In the genomic region with DNA sequence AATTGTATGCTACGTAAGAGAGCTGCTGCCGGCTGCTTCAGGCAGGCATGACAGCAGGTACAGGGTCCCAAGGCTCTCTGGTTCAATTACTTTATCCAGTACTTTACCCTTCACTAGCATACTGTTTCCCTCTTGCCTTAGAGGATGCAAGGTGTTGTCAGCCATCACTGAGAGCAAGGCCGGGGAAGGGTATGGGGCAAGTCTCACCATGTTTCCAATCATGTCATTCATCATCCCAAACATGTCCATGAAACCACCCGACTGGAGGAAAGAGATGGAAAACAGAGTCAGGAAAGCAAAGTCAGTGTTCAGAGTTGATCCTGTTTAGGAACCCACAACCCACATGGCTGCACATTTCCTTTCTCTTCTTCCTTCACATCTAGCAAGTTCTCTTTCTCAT, we compare ENCODE assay signal across 16 cellular contexts. TPM values are rescaled to one million over a fixed set of nuclear protein-coding genes. Genes with fewer than 3 reads are reported as not detected.
A peak's percentile ranks its signal among the peaks of the same experiment; 100 is the strongest.
DNase-seq lines count a peak whose midpoint lies in the region; ATAC-seq and TF ChIP-seq lines count a peak whose summit lies in the region.
"Had no signal": no experiment of that assay in that cellular context is flagged by ENCODE, and none has a peak within 500 bp of the region (broad histone marks: within the 10 kb centered on the region; RNA-seq: fewer than 3 reads in every experiment).

No MANE protein-coding gene starts in this region.

- ATAC-seq in stimulated activated naive B cell treated with anti-CD40 and anti-IgM and Interleukin-4, amounts not matched to agents 10 μg/mL and 1 μg/mL and 100 μg/mL, for 72 hours (replicated peaks), result no peak
- ATAC-seq in GM21737 (IDR thresholded peaks at IDR 0.05; ENCODE audit: unreplicated experiment), result no peak
- no peak for ATAC-seq in HG03342 (IDR thresholded peaks at IDR 0.05; ENCODE audit: unreplicated experiment)
- ATAC-seq in heart left ventricle, result no peak
- ATAC-seq: CD8-positive, alpha-beta T cell had no signal

- H3K36me3 ChIP-seq in heart left ventricle, result peaks cover 0 to 56% (median 53%) of the 10 kb centered on the region in 9 donors

- TF ChIP-seq CTCF in epithelial cell of esophagus (IDR thresholded peaks at IDR 0.05; ENCODE audit: insufficient read depth, low read depth, low read length, missing control alignments), result no peak
- no peak for TF ChIP-seq CTCF in heart left ventricle (IDR thresholded peaks at IDR 0.05)

- H3K27ac ChIP-seq in heart left ventricle, result no peak overlapping the region
- H3K27ac ChIP-seq: HL-60 had no signal

- H3K27ac Mint-ChIP-seq in activated naive CD8-positive, alpha-beta T cell, result no peak overlapping the region
- no peak overlapping the region for H3K27ac Mint-ChIP-seq in activated naive CD8-positive, alpha-beta T cell treated with anti-CD3 and anti-CD28 coated beads for 36 hours
- no peak overlapping the region for H3K27ac Mint-ChIP-seq in activated T-helper 1 cell treated with anti-CD3 and anti-CD28 coated beads, Interleukin-12 subunit alpha, Interleukin-12 subunit beta, Interleukin-2, Interleukin-4 antibody, amounts not matched to agents 30 ng/mL and 10 ng/mL and 1 ng/mL, durations not matched to agents 14 hours and 24 hours and 36 hours
- peak overlapping the region; percentile 62 for H3K27ac Mint-ChIP-seq in stimulated activated naive B cell treated with anti-CD40 and anti-IgM and Interleukin-4, amounts not matched to agents 10 μg/mL and 1 μg/mL and 100 μg/mL, for 72 hours

- H3K9me3 ChIP-seq in heart left ventricle, result no peaks in the 10 kb centered on the region
- H3K9me3 ChIP-seq: MG63 had no signal

- H3K27me3 ChIP-seq in heart left ventricle, result no peaks in the 10 kb centered on the region
- H3K27me3 ChIP-seq: MG63 had no signal

- H3K9me3 Mint-ChIP-seq in activated naive CD8-positive, alpha-beta T cell (ENCODE audit: low read depth), result no peaks in the 10 kb centered on the region
- no peaks in the 10 kb centered on the region for H3K9me3 Mint-ChIP-seq in activated naive CD8-positive, alpha-beta T cell treated with anti-CD3 and anti-CD28 coated beads for 36 hours
- H3K9me3 Mint-ChIP-seq in activated T-helper 1 cell treated with anti-CD3 and anti-CD28 coated beads, Interleukin-12 subunit alpha, Interleukin-12 subunit beta, Interleukin-2, Interleukin-4 antibody, amounts not matched to agents 30 ng/mL and 10 ng/mL and 1 ng/mL, durations not matched to agents 14 hours and 24 hours and 36 hours, result no peaks in the 10 kb centered on the region
- no peaks in the 10 kb centered on the region for H3K9me3 Mint-ChIP-seq in stimulated activated naive B cell treated with anti-CD40 and anti-IgM and Interleukin-4, amounts not matched to agents 10 μg/mL and 1 μg/mL and 100 μg/mL, for 72 hours
- H3K9me3 Mint-ChIP-seq: CD8-positive, alpha-beta T cell had no signal

- no peak for TF ChIP-seq POLR2A in heart left ventricle (IDR thresholded peaks at IDR 0.05)

- H3K4me1 ChIP-seq in heart left ventricle, result peaks cover 0 to 40% (median 20%) of the 10 kb centered on the region in 12 donors

- H3K4me1 Mint-ChIP-seq in activated naive CD8-positive, alpha-beta T cell (ENCODE audit: low read depth), result peaks cover 24% of the 10 kb centered on the region
- peaks cover 26% of the 10 kb centered on the region for H3K4me1 Mint-ChIP-seq in activated naive CD8-positive, alpha-beta T cell treated with anti-CD3 and anti-CD28 coated beads for 36 hours
- peaks cover 38% of the 10 kb centered on the region for H3K4me1 Mint-ChIP-seq in activated T-helper 1 cell treated with anti-CD3 and anti-CD28 coated beads, Interleukin-12 subunit alpha, Interleukin-12 subunit beta, Interleukin-2, Interleukin-4 antibody, amounts not matched to agents 30 ng/mL and 10 ng/mL and 1 ng/mL, durations not matched to agents 14 hours and 24 hours and 36 hours (ENCODE audit: low read depth)
- peaks cover 41 to 52% of the 10 kb centered on the region in 2 donors for H3K4me1 Mint-ChIP-seq in stimulated activated naive B cell treated with anti-CD40 and anti-IgM and Interleukin-4, amounts not matched to agents 10 μg/mL and 1 μg/mL and 100 μg/mL, for 72 hours

- no peaks in the 10 kb centered on the region for H3K27me3 Mint-ChIP-seq in activated naive CD8-positive, alpha-beta T cell
- no peaks in the 10 kb centered on the region for H3K27me3 Mint-ChIP-seq in activated naive CD8-positive, alpha-beta T cell treated with anti-CD3 and anti-CD28 coated beads for 36 hours
- H3K27me3 Mint-ChIP-seq in activated T-helper 1 cell treated with anti-CD3 and anti-CD28 coated beads, Interleukin-12 subunit alpha, Interleukin-12 subunit beta, Interleukin-2, Interleukin-4 antibody, amounts not matched to agents 30 ng/mL and 10 ng/mL and 1 ng/mL, durations not matched to agents 14 hours and 24 hours and 36 hours (ENCODE audit: insufficient read depth), result no peaks in the 10 kb centered on the region
- H3K27me3 Mint-ChIP-seq in stimulated activated naive B cell treated with anti-CD40 and anti-IgM and Interleukin-4, amounts not matched to agents 10 μg/mL and 1 μg/mL and 100 μg/mL, for 72 hours, result no peaks in the 10 kb centered on the region

- WGBS in heart left ventricle, 4 donors, result 85 to 93% (median 86%) methylated on average over 4 of the region's 4 CpGs

- peak overlapping the region; percentile 47 for H3K4me3 Mint-ChIP-seq in activated naive CD8-positive, alpha-beta T cell
- H3K4me3 Mint-ChIP-seq in activated naive CD8-positive, alpha-beta T cell treated with anti-CD3 and anti-CD28 coated beads for 36 hours, result no peak overlapping the region
- peak overlapping the region; percentile 54 for H3K4me3 Mint-ChIP-seq in activated T-helper 1 cell treated with anti-CD3 and anti-CD28 coated beads, Interleukin-12 subunit alpha, Interleukin-12 subunit beta, Interleukin-2, Interleukin-4 antibody, amounts not matched to agents 30 ng/mL and 10 ng/mL and 1 ng/mL, durations not matched to agents 14 hours and 24 hours and 36 hours
- no peak overlapping the region for H3K4me3 Mint-ChIP-seq in stimulated activated naive B cell treated with anti-CD40 and anti-IgM and Interleukin-4, amounts not matched to agents 10 μg/mL and 1 μg/mL and 100 μg/mL, for 72 hours

- H3K36me3 Mint-ChIP-seq in activated naive CD8-positive, alpha-beta T cell, result peaks cover 4% of the 10 kb centered on the region
- H3K36me3 Mint-ChIP-seq in activated naive CD8-positive, alpha-beta T cell treated with anti-CD3 and anti-CD28 coated beads for 36 hours, result peaks cover 32% of the 10 kb centered on the region
- peaks cover 42% of the 10 kb centered on the region for H3K36me3 Mint-ChIP-seq in activated T-helper 1 cell treated with anti-CD3 and anti-CD28 coated beads, Interleukin-12 subunit alpha, Interleukin-12 subunit beta, Interleukin-2, Interleukin-4 antibody, amounts not matched to agents 30 ng/mL and 10 ng/mL and 1 ng/mL, durations not matched to agents 14 hours and 24 hours and 36 hours (ENCODE audit: low read depth)
- peaks cover 37 to 62% of the 10 kb centered on the region in 2 donors for H3K36me3 Mint-ChIP-seq in stimulated activated naive B cell treated with anti-CD40 and anti-IgM and Interleukin-4, amounts not matched to agents 10 μg/mL and 1 μg/mL and 100 μg/mL, for 72 hours

- DNase-seq in activated naive CD8-positive, alpha-beta T cell treated with anti-CD3 and anti-CD28 coated beads for 36 hours, result no peak
- no peak for DNase-seq in activated T-helper 1 cell treated with anti-CD3 and anti-CD28 coated beads, Interleukin-12 subunit alpha, Interleukin-12 subunit beta, Interleukin-2, Interleukin-4 antibody, amounts not matched to agents 30 ng/mL and 10 ng/mL and 1 ng/mL, durations not matched to agents 14 hours and 24 hours and 36 hours (ENCODE audit: low spot score)
- DNase-seq in epithelial cell of esophagus (ENCODE audit: low read depth), result peak; percentile 70
- DNase-seq in stimulated activated naive B cell treated with anti-CD40 and anti-IgM and Interleukin-4, amounts not matched to agents 10 μg/mL and 1 μg/mL and 100 μg/mL, for 72 hours, result no peak
- no peak for DNase-seq in heart left ventricle
- DNase-seq: ACHN; CD8-positive, alpha-beta T cell; GF-D8; KBM-7; MG63; NCI-H1105; NCI-H1694 treated with DMSO at 0.1 percent for 48 hours had no signal

- peak overlapping the region; percentile 22 for H3K4me3 ChIP-seq in epithelial cell of esophagus (ENCODE audit: low read length)
- no peak overlapping the region for H3K4me3 ChIP-seq in heart left ventricle
- H3K4me3 ChIP-seq: MG63 had no signal

- intact Hi-C loops in activated T-helper 1 cell treated with anti-CD3 and anti-CD28 coated beads, Interleukin-12 subunit alpha, Interleukin-12 subunit beta, Interleukin-2, Interleukin-4 antibody, amounts not matched to agents 30 ng/mL and 10 ng/mL and 1 ng/mL, durations not matched to agents 14 hours and 24 hours and 36 hours (cut with micrococcal nuclease), result no loop called here
- intact Hi-C loops in heart left ventricle (cut with DNase I), result loop anchor here in 8 of 10 donors (5.0 kb wide), 3 partner anchors 72 to 117 kb away; a partner anchor contains a TSS

RNA-seq across cellular contexts. Expression of a gene that starts 2.4 kb away (rescaled TPM):
- 100 to 1,000 TPM; 134 to 141 TPM for total RNA-seq in activated naive CD8-positive, alpha-beta T cell treated with anti-CD3 and anti-CD28 coated beads for 36 hours
- total RNA-seq in activated T-helper 1 cell treated with anti-CD3 and anti-CD28 coated beads, Interleukin-12 subunit alpha, Interleukin-12 subunit beta, Interleukin-2, Interleukin-4 antibody, amounts not matched to agents 30 ng/mL and 10 ng/mL and 1 ng/mL, durations not matched to agents 14 hours and 24 hours and 36 hours, result 159 and 161 TPM in 2 replicates
- total RNA-seq in heart left ventricle, result 100 to 1,000 TPM; 126 to 207 (median 152) TPM
- polyA plus RNA-seq in heart left ventricle, result 100 to 1,000 TPM; 136 to 231 TPM

RNA-seq across cellular contexts. Expression of a gene that starts 15.7 kb away (rescaled TPM):
- total RNA-seq in activated naive CD8-positive, alpha-beta T cell treated with anti-CD3 and anti-CD28 coated beads for 36 hours, result 10 to 100 TPM; 23.3 to 25.1 TPM
- total RNA-seq in activated T-helper 1 cell treated with anti-CD3 and anti-CD28 coated beads, Interleukin-12 subunit alpha, Interleukin-12 subunit beta, Interleukin-2, Interleukin-4 antibody, amounts not matched to agents 30 ng/mL and 10 ng/mL and 1 ng/mL, durations not matched to agents 14 hours and 24 hours and 36 hours, result 247 and 262 TPM in 2 replicates
- 100 to 1,000 TPM in 5 of 9 donors, 10 to 100 TPM in 4; 72.9 to 227 (median 100) TPM for total RNA-seq in heart left ventricle
- 100 to 1,000 TPM; 274 to 331 TPM for polyA plus RNA-seq in heart left ventricle

RNA-seq across cellular contexts. Expression of a gene that starts 21.8 kb away (rescaled TPM):
- total RNA-seq in activated naive CD8-positive, alpha-beta T cell treated with anti-CD3 and anti-CD28 coated beads for 36 hours, result 10 to 100 TPM; 64.8 to 67.7 TPM
- 268 and 275 TPM in 2 replicates for total RNA-seq in activated T-helper 1 cell treated with anti-CD3 and anti-CD28 coated beads, Interleukin-12 subunit alpha, Interleukin-12 subunit beta, Interleukin-2, Interleukin-4 antibody, amounts not matched to agents 30 ng/mL and 10 ng/mL and 1 ng/mL, durations not matched to agents 14 hours and 24 hours and 36 hours
- 1 to 10 TPM in 2 of 9 donors, under 1 TPM in 3, not detected in 4; 0.10 to 1.5 (median 0.43) TPM for total RNA-seq in heart left ventricle
- polyA plus RNA-seq in heart left ventricle, result under 1 TPM; 0.03 to 0.34 TPM

RNA-seq across cellular contexts. Expression of a gene that starts 26.7 kb away (rescaled TPM):
- total RNA-seq in activated naive CD8-positive, alpha-beta T cell treated with anti-CD3 and anti-CD28 coated beads for 36 hours, result 10 to 100 TPM; 37.1 to 41.6 TPM
- 34.6 and 36.2 TPM in 2 replicates for total RNA-seq in activated T-helper 1 cell treated with anti-CD3 and anti-CD28 coated beads, Interleukin-12 subunit alpha, Interleukin-12 subunit beta, Interleukin-2, Interleukin-4 antibody, amounts not matched to agents 30 ng/mL and 10 ng/mL and 1 ng/mL, durations not matched to agents 14 hours and 24 hours and 36 hours
- 10 to 100 TPM; 56.7 to 96.4 (median 82.6) TPM for total RNA-seq in heart left ventricle
- polyA plus RNA-seq in heart left ventricle, result 100 to 1,000 TPM in 1 of 2 donors, 10 to 100 TPM in 1; 54.1 to 108 TPM

RNA-seq across cellular contexts. Expression of a gene that starts 38.8 kb away (rescaled TPM):
- 1 to 10 TPM; 2.2 to 2.5 TPM for total RNA-seq in activated naive CD8-positive, alpha-beta T cell treated with anti-CD3 and anti-CD28 coated beads for 36 hours
- 311 TPM in 2 replicates for total RNA-seq in activated T-helper 1 cell treated with anti-CD3 and anti-CD28 coated beads, Interleukin-12 subunit alpha, Interleukin-12 subunit beta, Interleukin-2, Interleukin-4 antibody, amounts not matched to agents 30 ng/mL and 10 ng/mL and 1 ng/mL, durations not matched to agents 14 hours and 24 hours and 36 hours
- 10 to 100 TPM in 2 of 9 donors, 1 to 10 TPM in 7; 3.0 to 71.9 (median 5.4) TPM for total RNA-seq in heart left ventricle
- 1 to 10 TPM; 1.1 to 3.2 TPM for polyA plus RNA-seq in heart left ventricle

Comparison
In these comparisons a context has a peak if more than half of its experiments do, and no peak if none do; other contexts are left out.
1. H3K4me3 Mint-ChIP-seq: peak in activated naive CD8-positive, alpha-beta T cell (single experiment) and activated T-helper 1 cell treated with anti-CD3 and anti-CD28 coated beads, Interleukin-12 subunit alpha, Interleukin-12 subunit beta, Interleukin-2, Interleukin-4 antibody, amounts not matched to agents 30 ng/mL and 10 ng/mL and 1 ng/mL, durations not matched to agents 14 hours and 24 hours and 36 hours (single experiment); none in activated naive CD8-positive, alpha-beta T cell treated with anti-CD3 and anti-CD28 coated beads for 36 hours (single experiment) and stimulated activated naive B cell treated with anti-CD40 and anti-IgM and Interleukin-4, amounts not matched to agents 10 μg/mL and 1 μg/mL and 100 μg/mL, for 72 hours (0 of 2).
2. RNA of a gene that starts 21.8 kb away (total RNA-seq): 268 to 275 TPM in activated T-helper 1 cell treated with anti-CD3 and anti-CD28 coated beads, Interleukin-12 subunit alpha, Interleukin-12 subunit beta, Interleukin-2, Interleukin-4 antibody, amounts not matched to agents 30 ng/mL and 10 ng/mL and 1 ng/mL, durations not matched to agents 14 hours and 24 hours and 36 hours and 64.8 to 67.7 TPM in activated naive CD8-positive, alpha-beta T cell treated with anti-CD3 and anti-CD28 coated beads for 36 hours; 0.10 to 1.5 TPM in heart left ventricle; every median in the first group is over 10 times any median in the second.